Comparison of ENCODE assay signal across 2 cellular contexts in genomic region chr17:50586421-50587247, GRCh38.
TF ChIP-seq lines count a peak whose summit lies in the region.

No MANE protein-coding gene starts in this region.

TF ChIP-seq in GM23338, 12 proteins besides CTCF, POLR2A, EP300 and RAD21 (continued from another document):
- no peak for TF ChIP-seq EZH2phosphoT487 (IDR thresholded peaks at IDR 0.05; ENCODE audit: unreplicated experiment)
- TF ChIP-seq NANOG (IDR thresholded peaks at IDR 0.05; ENCODE audit: borderline replicate concordance) = no peak

TF ChIP-seq in WTC11, 78 proteins besides CTCF, POLR2A, EP300 and RAD21 (continued from another document):
- TF ChIP-seq ATF3 (CRISPR knock-in tag; conservative IDR thresholded peaks at IDR 0.05) = no peak
- TF ChIP-seq ETV6 (CRISPR knock-in tag; IDR thresholded peaks at IDR 0.05) = no peak
- no peak for TF ChIP-seq TP53 (CRISPR knock-in tag; IDR thresholded peaks at IDR 0.05)
- TF ChIP-seq, protein P1, sequence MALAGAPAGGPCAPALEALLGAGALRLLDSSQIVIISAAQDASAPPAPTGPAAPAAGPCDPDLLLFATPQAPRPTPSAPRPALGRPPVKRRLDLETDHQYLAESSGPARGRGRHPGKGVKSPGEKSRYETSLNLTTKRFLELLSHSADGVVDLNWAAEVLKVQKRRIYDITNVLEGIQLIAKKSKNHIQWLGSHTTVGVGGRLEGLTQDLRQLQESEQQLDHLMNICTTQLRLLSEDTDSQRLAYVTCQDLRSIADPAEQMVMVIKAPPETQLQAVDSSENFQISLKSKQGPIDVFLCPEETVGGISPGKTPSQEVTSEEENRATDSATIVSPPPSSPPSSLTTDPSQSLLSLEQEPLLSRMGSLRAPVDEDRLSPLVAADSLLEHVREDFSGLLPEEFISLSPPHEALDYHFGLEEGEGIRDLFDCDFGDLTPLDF (CRISPR knock-in tag; IDR thresholded peaks at IDR 0.05) = no peak
- TF ChIP-seq, protein P2, sequence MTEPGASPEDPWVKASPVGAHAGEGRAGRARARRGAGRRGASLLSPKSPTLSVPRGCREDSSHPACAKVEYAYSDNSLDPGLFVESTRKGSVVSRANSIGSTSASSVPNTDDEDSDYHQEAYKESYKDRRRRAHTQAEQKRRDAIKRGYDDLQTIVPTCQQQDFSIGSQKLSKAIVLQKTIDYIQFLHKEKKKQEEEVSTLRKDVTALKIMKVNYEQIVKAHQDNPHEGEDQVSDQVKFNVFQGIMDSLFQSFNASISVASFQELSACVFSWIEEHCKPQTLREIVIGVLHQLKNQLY (CRISPR knock-in tag; IDR thresholded peaks at IDR 0.05) = no peak
- TF ChIP-seq, protein P3, sequence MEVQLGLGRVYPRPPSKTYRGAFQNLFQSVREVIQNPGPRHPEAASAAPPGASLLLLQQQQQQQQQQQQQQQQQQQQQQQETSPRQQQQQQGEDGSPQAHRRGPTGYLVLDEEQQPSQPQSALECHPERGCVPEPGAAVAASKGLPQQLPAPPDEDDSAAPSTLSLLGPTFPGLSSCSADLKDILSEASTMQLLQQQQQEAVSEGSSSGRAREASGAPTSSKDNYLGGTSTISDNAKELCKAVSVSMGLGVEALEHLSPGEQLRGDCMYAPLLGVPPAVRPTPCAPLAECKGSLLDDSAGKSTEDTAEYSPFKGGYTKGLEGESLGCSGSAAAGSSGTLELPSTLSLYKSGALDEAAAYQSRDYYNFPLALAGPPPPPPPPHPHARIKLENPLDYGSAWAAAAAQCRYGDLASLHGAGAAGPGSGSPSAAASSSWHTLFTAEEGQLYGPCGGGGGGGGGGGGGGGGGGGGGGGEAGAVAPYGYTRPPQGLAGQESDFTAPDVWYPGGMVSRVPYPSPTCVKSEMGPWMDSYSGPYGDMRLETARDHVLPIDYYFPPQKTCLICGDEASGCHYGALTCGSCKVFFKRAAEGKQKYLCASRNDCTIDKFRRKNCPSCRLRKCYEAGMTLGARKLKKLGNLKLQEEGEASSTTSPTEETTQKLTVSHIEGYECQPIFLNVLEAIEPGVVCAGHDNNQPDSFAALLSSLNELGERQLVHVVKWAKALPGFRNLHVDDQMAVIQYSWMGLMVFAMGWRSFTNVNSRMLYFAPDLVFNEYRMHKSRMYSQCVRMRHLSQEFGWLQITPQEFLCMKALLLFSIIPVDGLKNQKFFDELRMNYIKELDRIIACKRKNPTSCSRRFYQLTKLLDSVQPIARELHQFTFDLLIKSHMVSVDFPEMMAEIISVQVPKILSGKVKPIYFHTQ (CRISPR knock-in tag; IDR thresholded peaks at IDR 0.05) = no peak
- no peak for TF ChIP-seq ZMAT4 (CRISPR knock-in tag; IDR thresholded peaks at IDR 0.05)
- TF ChIP-seq NR1H2 (CRISPR knock-in tag; IDR thresholded peaks at IDR 0.05) = no peak
- no peak for TF ChIP-seq SMAD3 (CRISPR knock-in tag; IDR thresholded peaks at IDR 0.05; ENCODE audit: borderline replicate concordance)
- no peak for TF ChIP-seq OVOL2 (CRISPR knock-in tag; IDR thresholded peaks at IDR 0.05; ENCODE audit: borderline replicate concordance)
- no peak for TF ChIP-seq ZBTB43 (CRISPR knock-in tag; IDR thresholded peaks at IDR 0.05)
- TF ChIP-seq, protein P4, sequence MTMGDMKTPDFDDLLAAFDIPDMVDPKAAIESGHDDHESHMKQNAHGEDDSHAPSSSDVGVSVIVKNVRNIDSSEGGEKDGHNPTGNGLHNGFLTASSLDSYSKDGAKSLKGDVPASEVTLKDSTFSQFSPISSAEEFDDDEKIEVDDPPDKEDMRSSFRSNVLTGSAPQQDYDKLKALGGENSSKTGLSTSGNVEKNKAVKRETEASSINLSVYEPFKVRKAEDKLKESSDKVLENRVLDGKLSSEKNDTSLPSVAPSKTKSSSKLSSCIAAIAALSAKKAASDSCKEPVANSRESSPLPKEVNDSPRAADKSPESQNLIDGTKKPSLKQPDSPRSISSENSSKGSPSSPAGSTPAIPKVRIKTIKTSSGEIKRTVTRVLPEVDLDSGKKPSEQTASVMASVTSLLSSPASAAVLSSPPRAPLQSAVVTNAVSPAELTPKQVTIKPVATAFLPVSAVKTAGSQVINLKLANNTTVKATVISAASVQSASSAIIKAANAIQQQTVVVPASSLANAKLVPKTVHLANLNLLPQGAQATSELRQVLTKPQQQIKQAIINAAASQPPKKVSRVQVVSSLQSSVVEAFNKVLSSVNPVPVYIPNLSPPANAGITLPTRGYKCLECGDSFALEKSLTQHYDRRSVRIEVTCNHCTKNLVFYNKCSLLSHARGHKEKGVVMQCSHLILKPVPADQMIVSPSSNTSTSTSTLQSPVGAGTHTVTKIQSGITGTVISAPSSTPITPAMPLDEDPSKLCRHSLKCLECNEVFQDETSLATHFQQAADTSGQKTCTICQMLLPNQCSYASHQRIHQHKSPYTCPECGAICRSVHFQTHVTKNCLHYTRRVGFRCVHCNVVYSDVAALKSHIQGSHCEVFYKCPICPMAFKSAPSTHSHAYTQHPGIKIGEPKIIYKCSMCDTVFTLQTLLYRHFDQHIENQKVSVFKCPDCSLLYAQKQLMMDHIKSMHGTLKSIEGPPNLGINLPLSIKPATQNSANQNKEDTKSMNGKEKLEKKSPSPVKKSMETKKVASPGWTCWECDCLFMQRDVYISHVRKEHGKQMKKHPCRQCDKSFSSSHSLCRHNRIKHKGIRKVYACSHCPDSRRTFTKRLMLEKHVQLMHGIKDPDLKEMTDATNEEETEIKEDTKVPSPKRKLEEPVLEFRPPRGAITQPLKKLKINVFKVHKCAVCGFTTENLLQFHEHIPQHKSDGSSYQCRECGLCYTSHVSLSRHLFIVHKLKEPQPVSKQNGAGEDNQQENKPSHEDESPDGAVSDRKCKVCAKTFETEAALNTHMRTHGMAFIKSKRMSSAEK (CRISPR knock-in tag; IDR thresholded peaks at IDR 0.05; ENCODE audit: borderline replicate concordance) = no peak
- TF ChIP-seq CREB1 (CRISPR knock-in tag; IDR thresholded peaks at IDR 0.05) = no peak
- no peak for TF ChIP-seq GRHL2 (CRISPR knock-in tag; IDR thresholded peaks at IDR 0.05; ENCODE audit: insufficient replicate concordance, severe bottlenecking)
- no peak for TF ChIP-seq NFE2L1 (CRISPR knock-in tag; IDR thresholded peaks at IDR 0.05)
- TF ChIP-seq, protein P5, sequence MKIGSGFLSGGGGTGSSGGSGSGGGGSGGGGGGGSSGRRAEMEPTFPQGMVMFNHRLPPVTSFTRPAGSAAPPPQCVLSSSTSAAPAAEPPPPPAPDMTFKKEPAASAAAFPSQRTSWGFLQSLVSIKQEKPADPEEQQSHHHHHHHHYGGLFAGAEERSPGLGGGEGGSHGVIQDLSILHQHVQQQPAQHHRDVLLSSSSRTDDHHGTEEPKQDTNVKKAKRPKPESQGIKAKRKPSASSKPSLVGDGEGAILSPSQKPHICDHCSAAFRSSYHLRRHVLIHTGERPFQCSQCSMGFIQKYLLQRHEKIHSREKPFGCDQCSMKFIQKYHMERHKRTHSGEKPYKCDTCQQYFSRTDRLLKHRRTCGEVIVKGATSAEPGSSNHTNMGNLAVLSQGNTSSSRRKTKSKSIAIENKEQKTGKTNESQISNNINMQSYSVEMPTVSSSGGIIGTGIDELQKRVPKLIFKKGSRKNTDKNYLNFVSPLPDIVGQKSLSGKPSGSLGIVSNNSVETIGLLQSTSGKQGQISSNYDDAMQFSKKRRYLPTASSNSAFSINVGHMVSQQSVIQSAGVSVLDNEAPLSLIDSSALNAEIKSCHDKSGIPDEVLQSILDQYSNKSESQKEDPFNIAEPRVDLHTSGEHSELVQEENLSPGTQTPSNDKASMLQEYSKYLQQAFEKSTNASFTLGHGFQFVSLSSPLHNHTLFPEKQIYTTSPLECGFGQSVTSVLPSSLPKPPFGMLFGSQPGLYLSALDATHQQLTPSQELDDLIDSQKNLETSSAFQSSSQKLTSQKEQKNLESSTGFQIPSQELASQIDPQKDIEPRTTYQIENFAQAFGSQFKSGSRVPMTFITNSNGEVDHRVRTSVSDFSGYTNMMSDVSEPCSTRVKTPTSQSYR (CRISPR knock-in tag; IDR thresholded peaks at IDR 0.05) = no peak
